In genomic region chr10:89082086-89082485, GRCh38 we compare ENCODE assay signal across 26 cellular contexts.
"Had no signal": no experiment of that assay in that cellular context is flagged by ENCODE, and none has a peak within 500 bp of the region (broad histone marks: within the 10 kb centered on the region; RNA-seq: fewer than 3 reads in every experiment).

No MANE protein-coding gene starts in this region.

- H3K36me3 ChIP-seq: brain microvascular endothelial cell, heart left ventricle, WERI-Rb-1 had no signal

- DNase-seq: activated B cell treated with CpG ODN at 0.5 μM for 24 hours; activated CD4-positive, alpha-beta T cell treated with anti-CD3 and anti-CD28 coated beads for 48 hours; activated CD4-positive, alpha-beta T cell treated with anti-CD3 and anti-CD28 coated beads, Interleukin-2, amount 50 U/mL, for 1 hour; activated CD4-positive, alpha-beta T cell treated with anti-CD3 and anti-CD28 coated beads, Interleukin-2, amount 50 U/mL, for 48 hours; activated CD8-positive, alpha-beta memory T cell treated with anti-CD3 and anti-CD28 coated beads for 24 hours; activated CD8-positive, alpha-beta T cell treated with anti-CD3 and anti-CD28 coated beads for 36 hours; activated effector memory CD4-positive, alpha-beta T cell treated with Interleukin-2 at 50 U/mL for 16 hours; activated gamma-delta T cell treated with Interleukin-2 at 50 U/mL for 16 hours; activated naive CD4-positive, alpha-beta T cell treated with anti-CD3 and anti-CD28 coated beads, Interleukin-2, amount 50 U/mL, for 16 hours; activated naive CD4-positive, alpha-beta T cell treated with Interleukin-2 at 50 U/mL for 16 hours; activated T-cell treated with anti-CD3 and anti-CD28 coated beads, Interleukin-2, amount 50 U/mL, for 4 hours; amniotic stem cell; anterior cingulate cortex; brain microvascular endothelial cell; caudate nucleus; cortex of kidney; effector CD8-positive, alpha-beta T cell; foreskin fibroblast; heart left ventricle; T-helper 17 cell; T1000; WERI-Rb-1 had no signal

- H3K27me3 ChIP-seq: brain microvascular endothelial cell, heart left ventricle had no signal

- H3K27ac ChIP-seq: brain microvascular endothelial cell, WERI-Rb-1 had no signal

- FAIRE-seq: astrocyte had no signal

- H3K9me3 ChIP-seq: heart left ventricle had no signal

- ATAC-seq: activated CD4-positive, CD25-positive, alpha-beta regulatory T cell treated with anti-CD3 and anti-CD28 coated beads, Interleukin-2, amount 50 U/mL, for 24 hours; activated CD8-positive, alpha-beta T cell treated with anti-CD3 and anti-CD28 coated beads for 36 hours; activated T-cell treated with anti-CD3 and anti-CD28 coated beads, Interleukin-2, amount 50 U/mL, for 4 hours; activated T-helper 17 cell treated with anti-CD3 and anti-CD28 coated beads, Interleukin-2, amount 50 U/mL, for 72 hours; esophagus mucosa; heart left ventricle; T-helper 17 cell had no signal

- H3K4me3 ChIP-seq: heart left ventricle had no signal
